In the genomic region with DNA sequence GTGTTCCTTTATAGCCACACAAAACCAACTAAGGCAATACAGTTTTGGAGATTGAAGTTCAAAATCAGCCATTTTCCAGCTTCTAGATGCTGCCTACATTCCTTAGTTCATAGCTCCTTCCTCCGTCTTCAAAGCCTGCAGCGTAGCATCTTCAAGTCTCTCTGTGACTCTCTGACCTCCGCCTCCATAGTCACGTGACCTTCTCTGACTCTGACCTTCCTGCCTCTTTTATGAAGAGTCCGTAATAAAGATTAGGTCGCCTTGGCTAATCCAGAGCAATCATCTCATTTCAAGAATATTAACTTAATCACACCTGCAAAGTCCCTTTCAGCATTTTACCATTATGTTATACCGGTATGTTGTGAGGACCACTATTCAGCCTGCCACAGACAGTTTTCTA, we compare ENCODE assay signal across 2 cellular contexts.
A peak's percentile ranks its signal among the peaks of the same experiment; 100 is the strongest.
TF ChIP-seq lines count a peak whose summit lies in the region.

No MANE protein-coding gene starts in this region.

TF ChIP-seq in A549, 52 proteins besides CTCF, POLR2A, EP300 and RAD21 (continued from another document):
- TF ChIP-seq, protein P1, sequence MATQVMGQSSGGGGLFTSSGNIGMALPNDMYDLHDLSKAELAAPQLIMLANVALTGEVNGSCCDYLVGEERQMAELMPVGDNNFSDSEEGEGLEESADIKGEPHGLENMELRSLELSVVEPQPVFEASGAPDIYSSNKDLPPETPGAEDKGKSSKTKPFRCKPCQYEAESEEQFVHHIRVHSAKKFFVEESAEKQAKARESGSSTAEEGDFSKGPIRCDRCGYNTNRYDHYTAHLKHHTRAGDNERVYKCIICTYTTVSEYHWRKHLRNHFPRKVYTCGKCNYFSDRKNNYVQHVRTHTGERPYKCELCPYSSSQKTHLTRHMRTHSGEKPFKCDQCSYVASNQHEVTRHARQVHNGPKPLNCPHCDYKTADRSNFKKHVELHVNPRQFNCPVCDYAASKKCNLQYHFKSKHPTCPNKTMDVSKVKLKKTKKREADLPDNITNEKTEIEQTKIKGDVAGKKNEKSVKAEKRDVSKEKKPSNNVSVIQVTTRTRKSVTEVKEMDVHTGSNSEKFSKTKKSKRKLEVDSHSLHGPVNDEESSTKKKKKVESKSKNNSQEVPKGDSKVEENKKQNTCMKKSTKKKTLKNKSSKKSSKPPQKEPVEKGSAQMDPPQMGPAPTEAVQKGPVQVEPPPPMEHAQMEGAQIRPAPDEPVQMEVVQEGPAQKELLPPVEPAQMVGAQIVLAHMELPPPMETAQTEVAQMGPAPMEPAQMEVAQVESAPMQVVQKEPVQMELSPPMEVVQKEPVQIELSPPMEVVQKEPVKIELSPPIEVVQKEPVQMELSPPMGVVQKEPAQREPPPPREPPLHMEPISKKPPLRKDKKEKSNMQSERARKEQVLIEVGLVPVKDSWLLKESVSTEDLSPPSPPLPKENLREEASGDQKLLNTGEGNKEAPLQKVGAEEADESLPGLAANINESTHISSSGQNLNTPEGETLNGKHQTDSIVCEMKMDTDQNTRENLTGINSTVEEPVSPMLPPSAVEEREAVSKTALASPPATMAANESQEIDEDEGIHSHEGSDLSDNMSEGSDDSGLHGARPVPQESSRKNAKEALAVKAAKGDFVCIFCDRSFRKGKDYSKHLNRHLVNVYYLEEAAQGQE (IDR thresholded peaks at IDR 0.05) = no peak
- no peak for TF ChIP-seq MAFK (IDR thresholded peaks at IDR 0.05; ENCODE audit: partially characterized antibody)
- TF ChIP-seq JUN (IDR thresholded peaks at IDR 0.05) = no peak

TF ChIP-seq in K562, 482 proteins besides CTCF, POLR2A, EP300 and RAD21 (continued from another document):
- TF ChIP-seq, protein P2, sequence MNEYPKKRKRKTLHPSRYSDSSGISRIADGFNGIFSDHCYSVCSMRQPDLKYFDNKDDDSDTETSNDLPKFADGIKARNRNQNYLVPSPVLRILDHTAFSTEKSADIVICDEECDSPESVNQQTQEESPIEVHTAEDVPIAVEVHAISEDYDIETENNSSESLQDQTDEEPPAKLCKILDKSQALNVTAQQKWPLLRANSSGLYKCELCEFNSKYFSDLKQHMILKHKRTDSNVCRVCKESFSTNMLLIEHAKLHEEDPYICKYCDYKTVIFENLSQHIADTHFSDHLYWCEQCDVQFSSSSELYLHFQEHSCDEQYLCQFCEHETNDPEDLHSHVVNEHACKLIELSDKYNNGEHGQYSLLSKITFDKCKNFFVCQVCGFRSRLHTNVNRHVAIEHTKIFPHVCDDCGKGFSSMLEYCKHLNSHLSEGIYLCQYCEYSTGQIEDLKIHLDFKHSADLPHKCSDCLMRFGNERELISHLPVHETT (CRISPR knock-in tag; conservative IDR thresholded peaks at IDR 0.05 in 1 of 2, IDR thresholded peaks at IDR 0.05 in 1 of 2) = no peak
- no peak for TF ChIP-seq RNF2 (IDR thresholded peaks at IDR 0.05)
- TF ChIP-seq, protein P3, sequence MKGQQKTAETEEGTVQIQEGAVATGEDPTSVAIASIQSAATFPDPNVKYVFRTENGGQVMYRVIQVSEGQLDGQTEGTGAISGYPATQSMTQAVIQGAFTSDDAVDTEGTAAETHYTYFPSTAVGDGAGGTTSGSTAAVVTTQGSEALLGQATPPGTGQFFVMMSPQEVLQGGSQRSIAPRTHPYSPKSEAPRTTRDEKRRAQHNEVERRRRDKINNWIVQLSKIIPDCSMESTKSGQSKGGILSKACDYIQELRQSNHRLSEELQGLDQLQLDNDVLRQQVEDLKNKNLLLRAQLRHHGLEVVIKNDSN (CRISPR knock-in tag; IDR thresholded peaks at IDR 0.05) = 0 out of 2 replicates have a peak, but pooled peaks have one; percentile 32
- peak; percentile 96 for TF ChIP-seq TOE1 (IDR thresholded peaks at IDR 0.05; ENCODE audit: borderline replicate concordance)
- no peak for TF ChIP-seq TOE1 (CRISPR knock-in tag; IDR thresholded peaks at IDR 0.05; ENCODE audit: borderline replicate concordance, low read depth)
- TF ChIP-seq SMARCA5 (IDR thresholded peaks at IDR 0.05) = no peak
- no peak for TF ChIP-seq CBX5 (IDR thresholded peaks at IDR 0.05; ENCODE audit: borderline replicate concordance, low read depth)
- peak; percentile 72 for TF ChIP-seq CBFA2T2 (conservative IDR thresholded peaks at IDR 0.05)
- TF ChIP-seq NCOA4 (IDR thresholded peaks at IDR 0.05; ENCODE audit: partially characterized antibody) = no peak
- TF ChIP-seq, protein P4, sequence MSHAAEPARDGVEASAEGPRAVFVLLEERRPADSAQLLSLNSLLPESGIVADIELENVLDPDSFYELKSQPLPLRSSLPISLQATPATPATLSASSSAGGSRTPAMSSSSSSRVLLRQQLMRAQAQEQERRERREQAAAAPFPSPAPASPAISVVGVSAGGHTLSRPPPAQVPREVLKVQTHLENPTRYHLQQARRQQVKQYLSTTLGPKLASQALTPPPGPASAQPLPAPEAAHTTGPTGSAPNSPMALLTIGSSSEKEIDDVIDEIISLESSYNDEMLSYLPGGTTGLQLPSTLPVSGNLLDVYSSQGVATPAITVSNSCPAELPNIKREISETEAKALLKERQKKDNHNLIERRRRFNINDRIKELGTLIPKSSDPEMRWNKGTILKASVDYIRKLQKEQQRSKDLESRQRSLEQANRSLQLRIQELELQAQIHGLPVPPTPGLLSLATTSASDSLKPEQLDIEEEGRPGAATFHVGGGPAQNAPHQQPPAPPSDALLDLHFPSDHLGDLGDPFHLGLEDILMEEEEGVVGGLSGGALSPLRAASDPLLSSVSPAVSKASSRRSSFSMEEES (CRISPR knock-in tag; IDR thresholded peaks at IDR 0.05) = peak; percentile 97
- no peak for TF ChIP-seq TAF7 (tag; IDR thresholded peaks at IDR 0.05)
- TF ChIP-seq CTBP1 (IDR thresholded peaks at IDR 0.05; ENCODE audit: borderline replicate concordance) = no peak
- 0 out of 2 replicates have a peak, but pooled peaks have one; percentile 31 for TF ChIP-seq NR2C1 (IDR thresholded peaks at IDR 0.05)
- TF ChIP-seq NR2C1 (tag; IDR thresholded peaks at IDR 0.05) = peak; percentile 9; the same call in 1 of the 2 replicates
- TF ChIP-seq RAD51 (IDR thresholded peaks at IDR 0.05; ENCODE audit: borderline replicate concordance, low read depth) = peak; percentile 96
- 0 out of 2 replicates have a peak, but pooled peaks have one; percentile 18 for TF ChIP-seq EGR1 (conservative IDR thresholded peaks at IDR 0.05)
- no peak for TF ChIP-seq CREBBP (IDR thresholded peaks at IDR 0.05; ENCODE audit: low read depth, low read length)
TF ChIP-seq in K562: peak in this region for 10.
